Comparison of ENCODE assay signal across 7 cellular contexts in genomic region chr1:84691139-84691783, GRCh38. TPM values are rescaled to one million over a fixed set of nuclear protein-coding genes. Genes with fewer than 3 reads are reported as not detected.
DNase-seq lines count a peak whose midpoint lies in the region; ATAC-seq, FAIRE-seq and TF ChIP-seq lines count a peak whose summit lies in the region.

No MANE protein-coding gene starts in this region.

- H3K27ac Mint-ChIP-seq in effector memory CD8-positive, alpha-beta T cell = peak overlapping the region; percentile 98 to 99

- H3K9me3 ChIP-seq in ovary = no peaks in the 10 kb centered on the region

- no peak for TF ChIP-seq CTCF in ovary (IDR thresholded peaks at IDR 0.05)

- H3K4me1 Mint-ChIP-seq in effector memory CD8-positive, alpha-beta T cell (ENCODE audit: low read depth in 2 of 2) = peaks cover 31 to 34% of the 10 kb centered on the region in 2 donors

- peaks cover 1% of the 10 kb centered on the region for H3K4me1 ChIP-seq in ovary (ENCODE audit: insufficient read depth)

- TF ChIP-seq POLR2A in GM12891 (IDR thresholded peaks at IDR 0.05; ENCODE audit: low read depth, low read length) = no peak
- no peak for TF ChIP-seq POLR2A in ovary (IDR thresholded peaks at IDR 0.05)

- no peaks in the 10 kb centered on the region for H3K9me3 Mint-ChIP-seq in effector memory CD8-positive, alpha-beta T cell

- no peaks in the 10 kb centered on the region for H3K27me3 Mint-ChIP-seq in effector memory CD8-positive, alpha-beta T cell

- 41 to 46% (median 45%) methylated on average over 13 of the region's 13 CpGs for WGBS in ovary, 3 donors

- peak; percentile 76 for FAIRE-seq in GM12891 (lab: Jason Lieb, UNC)

- no peak overlapping the region for H3K27ac ChIP-seq in ovary

- ATAC-seq in effector memory CD8-positive, alpha-beta T cell (replicated peaks) = no peak
- ATAC-seq in GM21737 (IDR thresholded peaks at IDR 0.05; ENCODE audit: unreplicated experiment) = no peak

- intact Hi-C loops in ovary (cut with DNase I) = no loop called here

- H3K4me3 Mint-ChIP-seq in effector memory CD8-positive, alpha-beta T cell = peak overlapping the region; percentile 98 to 99

- DNase-seq in GM12891 (ENCODE audit: insufficient read length, low spot score) (no peak), NCI-H82 (lab: John Stamatoyannopoulos, UW) (peak; percentile 75), ovary (no peak), NOMO-1 (lab: John Stamatoyannopoulos, UW; ENCODE audit: unreplicated experiment in 2 of 2) (no peak)
- DNase-seq in effector memory CD8-positive, alpha-beta T cell = no peak
- DNase-seq in activated CD4-positive, CD25-positive, alpha-beta regulatory T cell (lab: John Stamatoyannopoulos, UW) = no peak

- peaks cover 14% of the 10 kb centered on the region for H3K36me3 Mint-ChIP-seq in effector memory CD8-positive, alpha-beta T cell (ENCODE audit: insufficient read depth)

- no peaks in the 10 kb centered on the region for H3K36me3 ChIP-seq in ovary

- no peaks in the 10 kb centered on the region for H3K27me3 ChIP-seq in ovary

- no peak for TF ChIP-seq EP300 in ovary (IDR thresholded peaks at IDR 0.05)

- H3K4me3 ChIP-seq in ovary = peak overlapping the region; percentile 90

TF ChIP-seq in GM12891, 5 proteins besides CTCF, POLR2A, EP300 and RAD21:
- TF ChIP-seq POU2F2 (IDR thresholded peaks at IDR 0.05; ENCODE audit: low read depth, low read length) = no peak
- no peak for TF ChIP-seq SPI1 (IDR thresholded peaks at IDR 0.05; ENCODE audit: low read depth, low read length)
- TF ChIP-seq POLR2AphosphoS5 (IDR thresholded peaks at IDR 0.05; ENCODE audit: low read depth, low read length) = no peak
- TF ChIP-seq PAX5 (IDR thresholded peaks at IDR 0.05; ENCODE audit: insufficient read depth, low read length, severe bottlenecking) = no peak
- no peak for TF ChIP-seq TAF1 (IDR thresholded peaks at IDR 0.05; ENCODE audit: low read depth, low read length)

RNA-seq across cellular contexts. Expression of gene SSX2IP, which starts 1.0 kb away (rescaled TPM):
- polyA plus RNA-seq in GM12891 (2012; ENCODE audit: low read depth, missing spikeins) = 3.8 TPM
- 1 to 10 TPM; 1.4 to 8.5 (median 5.0) TPM for total RNA-seq in ovary
- 1 to 10 TPM; 1.1 to 4.5 TPM for polyA plus RNA-seq in ovary
